8 cellular contexts compared by ENCODE assay signal in the genomic region with DNA sequence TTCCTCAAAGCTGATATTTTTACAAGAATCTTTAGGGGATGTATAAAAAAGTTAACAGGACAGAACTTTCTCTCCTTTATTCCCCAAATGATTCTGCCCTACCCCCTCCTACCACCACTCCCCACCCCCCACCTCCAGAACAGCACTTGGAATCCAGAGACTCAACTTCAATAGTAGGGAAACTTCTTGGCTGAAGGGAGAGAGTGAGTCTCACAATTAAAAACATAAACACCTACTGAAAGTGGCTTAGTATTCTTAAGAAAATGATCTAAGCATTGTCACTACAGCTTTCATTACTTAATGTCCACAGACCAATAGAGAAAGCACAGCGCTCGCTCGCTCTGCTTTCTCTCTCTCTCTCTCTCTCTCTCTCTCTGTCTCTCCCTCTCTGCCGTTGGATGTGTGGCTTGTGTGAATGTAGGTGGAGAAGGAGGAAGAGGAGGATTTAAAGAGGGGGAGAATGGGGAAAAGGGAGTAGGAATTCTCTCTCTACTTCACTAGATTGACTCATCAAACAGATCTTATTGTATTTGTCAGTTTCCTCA. TPM values are rescaled to one million over a fixed set of nuclear protein-coding genes. Genes with fewer than 3 reads are reported as not detected.
A peak's percentile ranks its signal among the peaks of the same experiment; 100 is the strongest.
DNase-seq lines count a peak whose midpoint lies in the region; ATAC-seq and TF ChIP-seq lines count a peak whose summit lies in the region.

No MANE protein-coding gene starts in this region.

- TF ChIP-seq CTCF in breast epithelium (IDR thresholded peaks at IDR 0.05): no peak
- TF ChIP-seq CTCF in upper lobe of right lung (IDR thresholded peaks at IDR 0.05): no peak

- peaks cover 4% of the 10 kb centered on the region for H3K27me3 Mint-ChIP-seq in activated naive CD8-positive, alpha-beta T cell treated with anti-CD3 and anti-CD28 coated beads, Interleukin-2, amount 10 ng/mL, durations not matched to agents 7 days and 5 days
- peaks cover 14% of the 10 kb centered on the region for H3K27me3 Mint-ChIP-seq in activated naive CD8-positive, alpha-beta T cell treated with anti-CD3 and anti-CD28 coated beads for 36 hours

- TF ChIP-seq POLR2A in breast epithelium (IDR thresholded peaks at IDR 0.05): no peak

- H3K27me3 ChIP-seq in breast epithelium (no peaks in the 10 kb centered on the region), layer of hippocampus (ENCODE audit: control insufficient read depth, insufficient read depth, low read length) (no peaks in the 10 kb centered on the region), upper lobe of right lung (no peaks in the 10 kb centered on the region)

- H3K4me3 Mint-ChIP-seq in activated naive CD8-positive, alpha-beta T cell treated with anti-CD3 and anti-CD28 coated beads, Interleukin-2, amount 10 ng/mL, durations not matched to agents 7 days and 5 days: peak overlapping the region; percentile 32
- no peak overlapping the region for H3K4me3 Mint-ChIP-seq in activated naive CD8-positive, alpha-beta T cell treated with anti-CD3 and anti-CD28 coated beads for 36 hours

- H3K36me3 Mint-ChIP-seq in activated naive CD8-positive, alpha-beta T cell treated with anti-CD3 and anti-CD28 coated beads, Interleukin-2, amount 10 ng/mL, durations not matched to agents 7 days and 5 days: no peaks in the 10 kb centered on the region
- no peaks in the 10 kb centered on the region for H3K36me3 Mint-ChIP-seq in activated naive CD8-positive, alpha-beta T cell treated with anti-CD3 and anti-CD28 coated beads for 36 hours

- H3K4me1 Mint-ChIP-seq in activated naive CD8-positive, alpha-beta T cell treated with anti-CD3 and anti-CD28 coated beads, Interleukin-2, amount 10 ng/mL, durations not matched to agents 7 days and 5 days: peaks cover 22% of the 10 kb centered on the region
- peaks cover 34% of the 10 kb centered on the region for H3K4me1 Mint-ChIP-seq in activated naive CD8-positive, alpha-beta T cell treated with anti-CD3 and anti-CD28 coated beads for 36 hours

- POLR2A ChIA-PET in activated naive CD8-positive, alpha-beta T cell treated with anti-CD3 and anti-CD28 coated beads, Interleukin-2, amount 10 ng/mL, durations not matched to agents 7 days and 5 days (lab: Charles Lee): no interaction called here

- peak overlapping the region; percentile 21 to 62 (median 47) for H3K4me3 ChIP-seq in breast epithelium
- H3K4me3 ChIP-seq in upper lobe of right lung: peak overlapping the region; percentile 46

- no peak overlapping the region for H3K27ac Mint-ChIP-seq in activated naive CD8-positive, alpha-beta T cell treated with anti-CD3 and anti-CD28 coated beads, Interleukin-2, amount 10 ng/mL, durations not matched to agents 7 days and 5 days
- H3K27ac Mint-ChIP-seq in activated naive CD8-positive, alpha-beta T cell treated with anti-CD3 and anti-CD28 coated beads for 36 hours: no peak overlapping the region

- ATAC-seq in activated naive CD8-positive, alpha-beta T cell treated with anti-CD3 and anti-CD28 coated beads, Interleukin-2, amount 10 ng/mL, durations not matched to agents 7 days and 5 days (ENCODE audit: low read depth): no peak
- ATAC-seq in upper lobe of right lung (peak; percentile 35), GM19324 (IDR thresholded peaks at IDR 0.05; ENCODE audit: low FRiP score, unreplicated experiment) (no peak)

- H3K27ac ChIP-seq in breast epithelium (peak overlapping the region in 1 of 2 donors; percentile 42), layer of hippocampus (ENCODE audit: low read depth, low read length) (peak overlapping the region; percentile 18), upper lobe of right lung (no peak overlapping the region)

- no peak for DNase-seq in activated naive CD8-positive, alpha-beta T cell treated with anti-CD3 and anti-CD28 coated beads, Interleukin-2, amount 10 ng/mL, durations not matched to agents 7 days and 5 days
- no peak for DNase-seq in activated naive CD8-positive, alpha-beta T cell treated with anti-CD3 and anti-CD28 coated beads for 36 hours
- DNase-seq in breast epithelium (ENCODE audit: low spot score in 2 of 2): no peak
- DNase-seq in upper lobe of right lung: no peak
- DNase-seq in central memory CD4-positive, alpha-beta T cell: no peak
- no peak for DNase-seq in NCI-H1694 (lab: John Stamatoyannopoulos, UW)

- H3K9me3 ChIP-seq in breast epithelium: no peaks in the 10 kb centered on the region
- H3K9me3 ChIP-seq in upper lobe of right lung: no peaks in the 10 kb centered on the region

- intact Hi-C loops in breast epithelium (cut with DNase I; ENCODE audit: low total_unique reads) (no loop called here), upper lobe of right lung (cut with DNase I) (no loop called here)

- H3K36me3 ChIP-seq in breast epithelium: no peaks in the 10 kb centered on the region
- H3K36me3 ChIP-seq in upper lobe of right lung: no peaks in the 10 kb centered on the region

- H3K9me3 Mint-ChIP-seq in activated naive CD8-positive, alpha-beta T cell treated with anti-CD3 and anti-CD28 coated beads, Interleukin-2, amount 10 ng/mL, durations not matched to agents 7 days and 5 days: no peaks in the 10 kb centered on the region
- H3K9me3 Mint-ChIP-seq in activated naive CD8-positive, alpha-beta T cell treated with anti-CD3 and anti-CD28 coated beads for 36 hours: no peaks in the 10 kb centered on the region

- no peaks in the 10 kb centered on the region for H3K4me1 ChIP-seq in breast epithelium
- H3K4me1 ChIP-seq in upper lobe of right lung: no peaks in the 10 kb centered on the region

RNA-seq across cellular contexts. Expression of gene SEMA3A, which starts 1.5 kb away (rescaled TPM):
- 1 to 10 TPM; 3.2 to 3.3 TPM for total RNA-seq in activated naive CD8-positive, alpha-beta T cell treated with anti-CD3 and anti-CD28 coated beads, Interleukin-2, amount 10 ng/mL, durations not matched to agents 7 days and 5 days
- total RNA-seq in activated naive CD8-positive, alpha-beta T cell treated with anti-CD3 and anti-CD28 coated beads for 36 hours: 1 to 10 TPM; 1.9 to 2.2 TPM
- 10 to 100 TPM in 1 of 3 donors, 1 to 10 TPM in 2; 2.9 to 23.2 (median 5.2) TPM for total RNA-seq in breast epithelium
- 12.0 TPM for total RNA-seq in upper lobe of right lung
